In genomic region chr22:19663286-19663815, GRCh38 we compare ENCODE assay signal across 8 cellular contexts. TPM values are rescaled to one million over a fixed set of nuclear protein-coding genes. Genes with fewer than 3 reads are reported as not detected.
A peak's percentile ranks its signal among the peaks of the same experiment; 100 is the strongest.
DNase-seq lines count a peak whose midpoint lies in the region; ATAC-seq, FAIRE-seq and TF ChIP-seq lines count a peak whose summit lies in the region.

No MANE protein-coding gene starts in this region.

- peaks cover 15% of the 10 kb centered on the region for H3K4me1 Mint-ChIP-seq in WTC11

- POLR2A ChIA-PET in WTC11 (lab: Charles Lee), result interaction anchor here (0.6 kb wide), 1 partner anchor 26 kb away, joined by 5 read pairs; no protein-coding TSS in a partner anchor

- H3K27me3 Mint-ChIP-seq in WTC11 (ENCODE audit: low read depth), result peaks cover 10% of the 10 kb centered on the region

- no peak for TF ChIP-seq CTCF in AG10803 (conservative IDR thresholded peaks at IDR 0.05; ENCODE audit: low read length)
- no peak for TF ChIP-seq CTCF in WTC11 (IDR thresholded peaks at IDR 0.05)

- no peak overlapping the region for H3K4me3 ChIP-seq in AG10803 (ENCODE audit: low read length)

- DNase-seq in AG10803 (ENCODE audit: low read depth) (peak; percentile 89), HTR-8/SVneo (ENCODE audit: insufficient read length, low spot score) (peak; percentile 19), WTC11 (ENCODE audit: low spot score) (no peak), kidney tubule cell (ENCODE audit: low spot score) (peak; percentile 35), HK-2 (ENCODE audit: unreplicated experiment) (no peak)

- no peak overlapping the region for H3K27ac Mint-ChIP-seq in WTC11

- H3K9me3 Mint-ChIP-seq in WTC11, result no peaks in the 10 kb centered on the region

- FAIRE-seq in HTR-8/SVneo (lab: Jason Lieb, UNC), result no peak

- CTCF ChIA-PET in WTC11 (lab: Charles Lee), result interaction anchor here (1.0 to 8.4 kb wide), 3 partner anchors 16 to 33 kb away, joined by 3 to 70 read pairs (median 6); no protein-coding TSS in a partner anchor

- H3K4me3 Mint-ChIP-seq in WTC11, result no peak overlapping the region

- ATAC-seq in WTC11 (peak; percentile 18; the same call in 1 of the 2 replicates), HG03439 (IDR thresholded peaks at IDR 0.05; ENCODE audit: unreplicated experiment) (no peak), GM18502 (IDR thresholded peaks at IDR 0.05; ENCODE audit: poor library complexity, unreplicated experiment) (no peak), HG02870 (IDR thresholded peaks at IDR 0.05; ENCODE audit: unreplicated experiment) (no peak)

- H3K36me3 Mint-ChIP-seq in WTC11, result no peaks in the 10 kb centered on the region

TF ChIP-seq in WTC11, 78 proteins besides CTCF, POLR2A, EP300 and RAD21:
- TF ChIP-seq OVOL2 (CRISPR knock-in tag; IDR thresholded peaks at IDR 0.05; ENCODE audit: borderline replicate concordance) (no peak), CREM (CRISPR knock-in tag; IDR thresholded peaks at IDR 0.05) (no peak), HMGXB4 (CRISPR knock-in tag; IDR thresholded peaks at IDR 0.05) (no peak), TP53 (CRISPR knock-in tag; IDR thresholded peaks at IDR 0.05) (no peak)
TF ChIP-seq in WTC11: peak in this region for 0.

RNA-seq across cellular contexts. Expression of gene SEPTIN5, which starts 51.0 kb away (rescaled TPM):
- 12.6 to 22.4 TPM (median 15.2 TPM) in 3 replicates for total RNA-seq in WTC11 (2021)

RNA-seq across cellular contexts. Expression of gene GP1BB, which starts 60.0 kb away (rescaled TPM):
- total RNA-seq in WTC11 (2021), result 1.4 to 4.3 TPM (median 3.3 TPM) in 3 replicates

Comparison
In these comparisons a context has a peak if more than half of its experiments do, and no peak if none do; other contexts are left out.
1. DNase-seq: peak in AG10803 (single experiment), HTR-8/SVneo (single experiment) and kidney tubule cell (single experiment); none in WTC11 (single experiment) and HK-2 (single experiment).